Comparison of ENCODE assay signal across 11 cellular contexts in the genomic region with DNA sequence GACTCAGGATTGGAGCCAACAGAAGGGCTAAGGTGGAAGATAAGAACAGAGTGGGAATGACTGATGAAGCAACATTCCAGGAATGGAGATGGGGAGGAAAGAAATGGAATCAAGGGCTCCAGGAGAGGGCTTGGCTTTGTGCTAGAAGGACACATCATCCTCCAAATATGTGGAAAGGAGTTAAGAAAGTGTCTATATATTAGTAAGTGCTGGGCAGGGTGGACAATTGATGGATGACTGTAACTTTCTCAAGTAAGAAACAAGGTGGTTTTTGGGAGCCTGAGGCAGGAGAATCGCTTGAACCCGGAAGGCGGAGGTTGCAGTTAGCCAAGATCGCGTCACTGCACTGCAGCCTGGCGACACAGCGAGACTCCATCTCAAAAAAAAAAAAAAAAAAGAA.
A peak's percentile ranks its signal among the peaks of the same experiment; 100 is the strongest.
DNase-seq lines count a peak whose midpoint lies in the region; FAIRE-seq and TF ChIP-seq lines count a peak whose summit lies in the region.
"Had no signal": no experiment of that assay in that cellular context is flagged by ENCODE, and none has a peak within 500 bp of the region (broad histone marks: within the 10 kb centered on the region; RNA-seq: fewer than 3 reads in every experiment).

No MANE protein-coding gene starts in this region.

- H3K4me3 ChIP-seq in MG63 = no peak overlapping the region

- no peak for TF ChIP-seq POLR2A in GM12891 (IDR thresholded peaks at IDR 0.05; ENCODE audit: low read depth, low read length)

- H3K27me3 ChIP-seq in MG63 = no peaks in the 10 kb centered on the region

- peak overlapping the region; percentile 46 for H3K4me3 Mint-ChIP-seq in nephron progenitor cell

- no peaks in the 10 kb centered on the region for H3K36me3 ChIP-seq in MG63

- DNase-seq in ELR (ENCODE audit: low read depth) = peak; percentile 93
- DNase-seq in MG63 = peak; percentile 43
- DNase-seq in dedifferentiated amniotic fluid mesenchymal stem cell (ENCODE audit: extremely low spot score) = peak; percentile 66
- no peak for DNase-seq in nephron progenitor cell
- no peak for DNase-seq in GM19239 (ENCODE audit: insufficient read length, low spot score)
- no peak for DNase-seq in C1 segment of cervical spinal cord (lab: John Stamatoyannopoulos, UW)
- DNase-seq in hippocampal formation (lab: John Stamatoyannopoulos, UW) = no peak
- no peak for DNase-seq in GM12891 (ENCODE audit: insufficient read length, low spot score)
- DNase-seq: activated CD4-positive, alpha-beta T cell treated with anti-CD3 and anti-CD28 coated beads, Interleukin-2, amount 50 U/mL, for 48 hours; NCI-H2029; psoas muscle had no signal

- FAIRE-seq in GM19239 (lab: Jason Lieb, UNC) (no peak), GM12891 (lab: Jason Lieb, UNC) (no peak)

- peaks cover 8% of the 10 kb centered on the region for H3K9me3 Mint-ChIP-seq in nephron progenitor cell

- TF ChIP-seq CTCF in nephron progenitor cell (IDR thresholded peaks at IDR 0.05) = no peak

- no peaks in the 10 kb centered on the region for H3K9me3 ChIP-seq in MG63
- H3K9me3 ChIP-seq: psoas muscle had no signal

- peaks cover 41% of the 10 kb centered on the region for H3K4me1 Mint-ChIP-seq in nephron progenitor cell

- peaks cover 4% of the 10 kb centered on the region for H3K27me3 Mint-ChIP-seq in nephron progenitor cell (ENCODE audit: low read depth, poor library complexity)

- peak overlapping the region; percentile 4 for H3K27ac Mint-ChIP-seq in nephron progenitor cell

- H3K36me3 Mint-ChIP-seq in nephron progenitor cell (ENCODE audit: low read depth) = peaks cover 11% of the 10 kb centered on the region

TF ChIP-seq in GM12891, 5 proteins besides CTCF, POLR2A, EP300 and RAD21:
- TF ChIP-seq POLR2AphosphoS5 (IDR thresholded peaks at IDR 0.05; ENCODE audit: low read depth, low read length) (no peak), POU2F2 (IDR thresholded peaks at IDR 0.05; ENCODE audit: low read depth, low read length) (no peak), TAF1 (IDR thresholded peaks at IDR 0.05; ENCODE audit: low read depth, low read length) (no peak), SPI1 (IDR thresholded peaks at IDR 0.05; ENCODE audit: low read depth, low read length) (no peak), PAX5 (IDR thresholded peaks at IDR 0.05; ENCODE audit: insufficient read depth, low read length, severe bottlenecking) (no peak)

Comparison
In these comparisons a context has a peak if more than half of its experiments do, and no peak if none do; other contexts are left out.
1. DNase-seq: peak in ELR (single experiment), MG63 (single experiment) and dedifferentiated amniotic fluid mesenchymal stem cell (single experiment); none in nephron progenitor cell (single experiment), GM19239 (single experiment), C1 segment of cervical spinal cord (0 of 14), hippocampal formation (0 of 2) and GM12891 (single experiment).